In the genomic region with DNA sequence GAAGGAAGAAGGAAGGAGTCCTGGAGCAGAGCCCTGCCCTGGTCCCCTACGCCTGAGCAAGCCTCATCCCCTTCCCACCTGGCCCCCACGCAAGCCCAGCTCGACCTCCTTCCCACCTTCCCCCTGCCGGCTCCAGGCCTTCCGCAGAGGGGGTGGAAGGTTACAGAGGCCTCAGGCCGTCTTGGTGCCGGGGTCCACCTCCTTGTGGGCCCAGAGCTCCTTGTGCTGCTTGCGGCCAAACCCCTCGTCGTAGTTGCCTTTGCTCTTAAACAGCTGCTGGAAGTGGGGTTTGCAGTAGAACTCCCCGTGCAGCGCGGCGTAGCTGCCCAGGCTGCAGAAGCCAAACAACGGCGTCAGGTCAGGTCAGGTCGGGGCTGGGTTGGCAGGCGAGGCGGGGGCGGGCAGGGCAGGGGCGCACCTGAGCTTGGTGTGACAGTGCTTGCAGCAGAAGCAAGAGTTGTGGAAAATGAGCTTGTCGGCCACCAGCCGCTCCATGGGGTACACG, we compare ENCODE assay signal across 8 cellular contexts. TPM values are rescaled to one million over a fixed set of nuclear protein-coding genes. Genes with fewer than 3 reads are reported as not detected.
DNase-seq lines count a peak whose midpoint lies in the region; ATAC-seq and TF ChIP-seq lines count a peak whose summit lies in the region.

No MANE protein-coding gene starts in this region.

- H3K4me3 ChIP-seq in NB4 (ENCODE audit: low read depth, low read length): peak overlapping the region; percentile 76

- H3K27ac Mint-ChIP-seq in CD14-positive monocyte (peak overlapping the region; percentile 82 to 95 (median 90)), natural killer cell (peak overlapping the region; percentile 91 to 97)
- H3K27ac Mint-ChIP-seq in central memory CD8-positive, alpha-beta T cell (ENCODE audit: low read depth): peak overlapping the region; percentile 95

- H3K4me1 Mint-ChIP-seq in CD14-positive monocyte (peaks cover 65% of the 10 kb centered on the region), natural killer cell (peaks cover 64 to 70% of the 10 kb centered on the region in 2 donors)
- H3K4me1 Mint-ChIP-seq in central memory CD8-positive, alpha-beta T cell: peaks cover 71% of the 10 kb centered on the region

- TF ChIP-seq CTCF in CD14-positive monocyte (IDR thresholded peaks at IDR 0.05): no peak
- TF ChIP-seq CTCF in NB4 (IDR thresholded peaks at IDR 0.05; ENCODE audit: low read depth, low read length): no peak
- no peak for TF ChIP-seq CTCF in natural killer cell (IDR thresholded peaks at IDR 0.05)

- peaks cover 0 to 3% (median 0%) of the 10 kb centered on the region in 3 donors for H3K27me3 Mint-ChIP-seq in CD14-positive monocyte (ENCODE audit: low read depth in 3 of 3)
- H3K27me3 Mint-ChIP-seq in central memory CD8-positive, alpha-beta T cell: no peaks in the 10 kb centered on the region
- H3K27me3 Mint-ChIP-seq in natural killer cell (ENCODE audit: low read depth in 2 of 2): no peaks in the 10 kb centered on the region

- ATAC-seq in central memory CD8-positive, alpha-beta T cell (replicated peaks; ENCODE audit: extremely low read depth, poor library complexity, severe bottlenecking): no peak
- ATAC-seq in natural killer cell (no peak), GM19351 (IDR thresholded peaks at IDR 0.05; ENCODE audit: unreplicated experiment) (no peak), GM18858 (IDR thresholded peaks at IDR 0.05; ENCODE audit: unreplicated experiment) (no peak)

- no peak for DNase-seq in CD14-positive monocyte (ENCODE audit: low spot score)
- DNase-seq in NB4 (ENCODE audit: low read depth): peak; percentile 55
- DNase-seq in central memory CD8-positive, alpha-beta T cell (ENCODE audit: low spot score in 2 of 2): no peak
- peak; percentile 39 for DNase-seq in natural killer cell
- DNase-seq in NCI-H345 treated with DMSO at 0.1 percent for 48 hours (lab: John Stamatoyannopoulos, UW; ENCODE audit: unreplicated experiment): no peak
- no peak for DNase-seq in SIG-M5 (lab: John Stamatoyannopoulos, UW)

- peak overlapping the region; percentile 95 to 97 for H3K4me3 Mint-ChIP-seq in CD14-positive monocyte
- peak overlapping the region; percentile 92 for H3K4me3 Mint-ChIP-seq in central memory CD8-positive, alpha-beta T cell
- H3K4me3 Mint-ChIP-seq in natural killer cell: peak overlapping the region; percentile 96

- intact Hi-C loops in CD14-positive monocyte (cut with micrococcal nuclease) (loop anchor here (5.0 to 10.0 kb wide), 8 partner anchors 44 to 144 kb away; a partner anchor contains a TSS), natural killer cell (cut with micrococcal nuclease) (loop anchor here (1.0 to 5.0 kb wide), 6 partner anchors 12 to 146 kb away; a partner anchor contains a TSS)

- peaks cover 0 to 2% (median 0%) of the 10 kb centered on the region in 7 donors for H3K9me3 Mint-ChIP-seq in CD14-positive monocyte
- H3K9me3 Mint-ChIP-seq in central memory CD8-positive, alpha-beta T cell: no peaks in the 10 kb centered on the region
- no peaks in the 10 kb centered on the region for H3K9me3 Mint-ChIP-seq in natural killer cell

- TF ChIP-seq POLR2A in NB4 (IDR thresholded peaks at IDR 0.05; ENCODE audit: extremely low read depth, insufficient read length): no peak

- H3K36me3 Mint-ChIP-seq in CD14-positive monocyte (peaks cover 36 to 55% of the 10 kb centered on the region in 2 donors), natural killer cell (no peaks in the 10 kb centered on the region)
- peaks cover 72% of the 10 kb centered on the region for H3K36me3 Mint-ChIP-seq in central memory CD8-positive, alpha-beta T cell (ENCODE audit: insufficient read depth)

RNA-seq across cellular contexts. Expression of a gene that starts 1.5 kb away (rescaled TPM):
- polyA plus RNA-seq in CD14-positive monocyte: 100 to 1,000 TPM; 315 to 334 TPM
- total RNA-seq in natural killer cell: 100 to 1,000 TPM; 513 to 546 (median 524) TPM

RNA-seq across cellular contexts. Expression of a gene that starts 43.2 kb away (rescaled TPM):
- 10 to 100 TPM; 12.5 to 19.8 TPM for polyA plus RNA-seq in CD14-positive monocyte
- 10 to 100 TPM; 72.6 to 83.1 (median 78.2) TPM for total RNA-seq in natural killer cell

Comparison
In these comparisons a context has a peak if more than half of its experiments do, and no peak if none do; other contexts are left out.
1. DNase-seq: peak in NB4 (single experiment) and natural killer cell (single experiment); none in CD14-positive monocyte (single experiment), central memory CD8-positive, alpha-beta T cell (0 of 2), NCI-H345 treated with DMSO at 0.1 percent for 48 hours (single experiment) and SIG-M5 (single experiment).
2. Peak in every context shown above with its lines, with median percentiles within 50 percentile points of each other: H3K27ac Mint-ChIP-seq and H3K4me3 Mint-ChIP-seq.